Comparison of ENCODE assay signal across 1 cellular context in the genomic region with DNA sequence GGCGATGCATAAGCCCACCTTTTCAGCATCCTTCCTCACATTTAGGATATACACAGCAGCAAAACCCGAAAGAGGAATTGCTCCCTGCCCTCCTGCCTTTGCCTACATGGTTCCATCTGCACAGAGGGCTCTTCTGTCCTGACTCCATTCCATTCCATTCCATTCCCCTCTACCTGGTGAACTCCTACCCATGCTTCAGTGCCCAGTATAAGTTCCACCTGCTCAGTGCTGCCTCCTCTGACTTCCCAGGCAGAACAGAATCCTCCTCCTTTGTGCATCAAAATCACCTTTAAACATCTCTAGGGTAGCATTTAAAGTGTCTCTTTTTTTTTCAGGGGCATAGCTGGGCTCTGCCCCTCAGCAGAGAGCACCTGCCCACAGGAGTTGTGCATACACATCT.
TF ChIP-seq lines count a peak whose summit lies in the region.

No MANE protein-coding gene starts in this region.

TF ChIP-seq in IMR-90, 13 proteins besides CTCF, POLR2A, EP300 and RAD21:
- TF ChIP-seq, protein P1, sequence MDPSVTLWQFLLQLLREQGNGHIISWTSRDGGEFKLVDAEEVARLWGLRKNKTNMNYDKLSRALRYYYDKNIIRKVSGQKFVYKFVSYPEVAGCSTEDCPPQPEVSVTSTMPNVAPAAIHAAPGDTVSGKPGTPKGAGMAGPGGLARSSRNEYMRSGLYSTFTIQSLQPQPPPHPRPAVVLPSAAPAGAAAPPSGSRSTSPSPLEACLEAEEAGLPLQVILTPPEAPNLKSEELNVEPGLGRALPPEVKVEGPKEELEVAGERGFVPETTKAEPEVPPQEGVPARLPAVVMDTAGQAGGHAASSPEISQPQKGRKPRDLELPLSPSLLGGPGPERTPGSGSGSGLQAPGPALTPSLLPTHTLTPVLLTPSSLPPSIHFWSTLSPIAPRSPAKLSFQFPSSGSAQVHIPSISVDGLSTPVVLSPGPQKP (IDR thresholded peaks at IDR 0.05; ENCODE audit: borderline replicate concordance, low read depth, low read length): no peak
- TF ChIP-seq MAZ (IDR thresholded peaks at IDR 0.05; ENCODE audit: borderline replicate concordance, low read depth, low read length) (no peak), RFX5 (IDR thresholded peaks at IDR 0.05; ENCODE audit: low read depth, low read length) (no peak), SMC3 (IDR thresholded peaks at IDR 0.05; ENCODE audit: low read depth, low read length) (no peak), MAFK (IDR thresholded peaks at IDR 0.05; ENCODE audit: low read depth, low read length) (no peak), NFE2L2 (IDR thresholded peaks at IDR 0.05; ENCODE audit: low read depth, low read length) (no peak), MXI1 (IDR thresholded peaks at IDR 0.05; ENCODE audit: borderline replicate concordance, low read depth, low read length) (no peak), RCOR1 (IDR thresholded peaks at IDR 0.05; ENCODE audit: insufficient replicate concordance, low read length) (no peak), CEBPB (IDR thresholded peaks at IDR 0.05; ENCODE audit: low read depth, low read length) (no peak), CHD1 (IDR thresholded peaks at IDR 0.05; ENCODE audit: low read depth, low read length) (no peak), FOS (IDR thresholded peaks at IDR 0.05; ENCODE audit: low read depth, low read length) (no peak), BHLHE40 (IDR thresholded peaks at IDR 0.05; ENCODE audit: low read depth, low read length) (no peak)
- TF ChIP-seq, protein P2, sequence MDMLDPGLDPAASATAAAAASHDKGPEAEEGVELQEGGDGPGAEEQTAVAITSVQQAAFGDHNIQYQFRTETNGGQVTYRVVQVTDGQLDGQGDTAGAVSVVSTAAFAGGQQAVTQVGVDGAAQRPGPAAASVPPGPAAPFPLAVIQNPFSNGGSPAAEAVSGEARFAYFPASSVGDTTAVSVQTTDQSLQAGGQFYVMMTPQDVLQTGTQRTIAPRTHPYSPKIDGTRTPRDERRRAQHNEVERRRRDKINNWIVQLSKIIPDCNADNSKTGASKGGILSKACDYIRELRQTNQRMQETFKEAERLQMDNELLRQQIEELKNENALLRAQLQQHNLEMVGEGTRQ (IDR thresholded peaks at IDR 0.05; ENCODE audit: low read depth, low read length): no peak
TF ChIP-seq in IMR-90: peak in this region for 0.
